In genomic region chr3:31758342-31758741, GRCh38 we compare ENCODE assay signal across 20 cellular contexts.
"Had no signal": no experiment of that assay in that cellular context is flagged by ENCODE, and none has a peak within 500 bp of the region (broad histone marks: within the 10 kb centered on the region; RNA-seq: fewer than 3 reads in every experiment).

No MANE protein-coding gene starts in this region.

- H3K27me3 ChIP-seq: brain microvascular endothelial cell, esophagus muscularis mucosa, hepatocyte, suprapubic skin had no signal

- DNase-seq: activated CD4-positive, alpha-beta T cell treated with anti-CD3 and anti-CD28 coated beads, Interleukin-2, amount 10 ng/mL, durations not matched to agents 7 days and 5 days; activated gamma-delta T cell treated with Interleukin-2 at 50 U/mL for 16 hours; activated naive CD8-positive, alpha-beta T cell treated with anti-CD3 and anti-CD28 coated beads, Interleukin-2, amount 10 ng/mL, durations not matched to agents 7 days and 5 days; activated T-cell treated with anti-CD3 and anti-CD28 coated beads, Interleukin-2, amount 50 U/mL, for 24 hours; anterior cingulate cortex; brain microvascular endothelial cell; cortex of kidney; effector CD4-positive, alpha-beta T cell; mucosa of descending colon; naive thymus-derived CD8-positive, alpha-beta T cell; posterior cingulate gyrus; retina; stimulated activated CD4-positive, alpha-beta T cell treated with anti-CD3 and anti-CD28 coated beads, Interleukin-2, amount 100 ng/mL, for 48 hours; trophoblast cell had no signal

- H3K4me3 ChIP-seq: esophagus muscularis mucosa, hepatocyte, mucosa of descending colon, suprapubic skin had no signal

- H3K27ac Mint-ChIP-seq: activated naive CD8-positive, alpha-beta T cell treated with anti-CD3 and anti-CD28 coated beads, Interleukin-2, amount 10 ng/mL, durations not matched to agents 7 days and 5 days; activated T-cell treated with anti-CD3 and anti-CD28 coated beads, Interleukin-2, amount 50 U/mL, for 24 hours; stimulated activated naive CD8-positive, alpha-beta T cell treated with anti-CD3 and anti-CD28 coated beads, Interleukin-15, Interleukin-2, amounts not matched to agents 100 ng/mL and 50 ng/mL, for 24 hours had no signal

- FAIRE-seq: keratinocyte had no signal

- H3K36me3 ChIP-seq: brain microvascular endothelial cell, esophagus muscularis mucosa, suprapubic skin had no signal

- H3K4me3 Mint-ChIP-seq: activated CD4-positive, alpha-beta T cell treated with anti-CD3 and anti-CD28 coated beads, Interleukin-2, amount 10 ng/mL, durations not matched to agents 7 days and 5 days; activated naive CD8-positive, alpha-beta T cell treated with anti-CD3 and anti-CD28 coated beads, Interleukin-2, amount 10 ng/mL, durations not matched to agents 7 days and 5 days; activated T-cell treated with anti-CD3 and anti-CD28 coated beads, Interleukin-2, amount 50 U/mL, for 24 hours; naive thymus-derived CD8-positive, alpha-beta T cell; stimulated activated naive CD8-positive, alpha-beta T cell treated with anti-CD3 and anti-CD28 coated beads, Interleukin-15, Interleukin-2, amounts not matched to agents 100 ng/mL and 50 ng/mL, for 24 hours had no signal

- H3K9me3 Mint-ChIP-seq: activated T-cell treated with anti-CD3 and anti-CD28 coated beads, Interleukin-2, amount 50 U/mL, for 24 hours; naive thymus-derived CD8-positive, alpha-beta T cell; stimulated activated naive CD8-positive, alpha-beta T cell treated with anti-CD3 and anti-CD28 coated beads, Interleukin-15, Interleukin-2, amounts not matched to agents 100 ng/mL and 50 ng/mL, for 24 hours had no signal

- H3K27me3 Mint-ChIP-seq: activated CD4-positive, alpha-beta T cell treated with anti-CD3 and anti-CD28 coated beads, Interleukin-2, amount 10 ng/mL, durations not matched to agents 7 days and 5 days; naive thymus-derived CD8-positive, alpha-beta T cell; stimulated activated naive CD8-positive, alpha-beta T cell treated with anti-CD3 and anti-CD28 coated beads, Interleukin-15, Interleukin-2, amounts not matched to agents 100 ng/mL and 50 ng/mL, for 24 hours had no signal

- H3K36me3 Mint-ChIP-seq: naive thymus-derived CD8-positive, alpha-beta T cell had no signal

- ATAC-seq: left lobe of liver; mucosa of descending colon; naive thymus-derived CD8-positive, alpha-beta T cell had no signal
